Comparison of ENCODE assay signal across 8 cellular contexts in genomic region chr19:18587962-18588610, GRCh38. TPM values are rescaled to one million over a fixed set of nuclear protein-coding genes. Genes with fewer than 3 reads are reported as not detected.
A peak's percentile ranks its signal among the peaks of the same experiment; 100 is the strongest.
DNase-seq lines count a peak whose midpoint lies in the region; ATAC-seq, FAIRE-seq and TF ChIP-seq lines count a peak whose summit lies in the region.

No MANE protein-coding gene starts in this region.

- peak overlapping the region; percentile 69 for H3K9ac ChIP-seq in SU-DHL-6 (ENCODE audit: low read length)

- no peak for FAIRE-seq in small intestine (lab: Jason Lieb, UNC)
- no peak for FAIRE-seq in urothelium cell line (lab: Jason Lieb, UNC)

- in situ Hi-C loops in HAP-1 (cut with MboI; ENCODE audit: low sequenced_read_pairs), result no loop called here

- no peaks in the 10 kb centered on the region for H3K9me2 ChIP-seq in SU-DHL-6 (replicated peaks; ENCODE audit: insufficient read depth, low read length)

- no peak for DNase-seq in HAP-1 (ENCODE audit: low spot score in 2 of 2)
- DNase-seq in foreskin fibroblast, result no peak
- DNase-seq in small intestine, result no peak
- DNase-seq in urothelium cell line (ENCODE audit: low spot score), result no peak
- DNase-seq in CD1c-positive myeloid dendritic cell (ENCODE audit: extremely low spot score), result no peak
- DNase-seq in DMS 273 (lab: John Stamatoyannopoulos, UW; ENCODE audit: unreplicated experiment), result no peak

- no peaks in the 10 kb centered on the region for H4K20me1 ChIP-seq in SU-DHL-6 (ENCODE audit: low read depth, low read length)

- peak overlapping the region; percentile 79 for H3K4me3 ChIP-seq in HAP-1
- peak overlapping the region; percentile 67 for H3K4me3 ChIP-seq in SU-DHL-6 (ENCODE audit: insufficient read depth, low read length, poor library complexity, severe bottlenecking)
- peak overlapping the region; percentile 65 to 79 for H3K4me3 ChIP-seq in foreskin fibroblast (ENCODE audit: low read depth in 1 of 2, low read length in 2 of 2)
- H3K4me3 ChIP-seq in small intestine (ENCODE audit: low read depth in 1 of 2, low read length in 2 of 2), result peak overlapping the region in 1 of 2 donors; percentile 79

- H3K27me3 ChIP-seq in HAP-1 (ENCODE audit: low read depth) (0 out of 2 replicates have a peak, but pooled peaks cover 2% of the 10 kb centered on the region), SU-DHL-6 (ENCODE audit: low read length) (no peaks in the 10 kb centered on the region), small intestine (ENCODE audit: control insufficient read depth in 2 of 2, insufficient read depth in 2 of 2, low read length in 2 of 2) (no peaks in the 10 kb centered on the region)

- ATAC-seq in HG03108 (IDR thresholded peaks at IDR 0.05; ENCODE audit: unreplicated experiment), result no peak

- peak overlapping the region; percentile 83 for H2AFZ ChIP-seq in SU-DHL-6 (ENCODE audit: low read depth, low read length, severe bottlenecking)

- 32 to 40% (median 32%) methylated on average over 16 of the region's 16 CpGs for WGBS in small intestine, 3 donors

- TF ChIP-seq CTCF in SU-DHL-6 (IDR thresholded peaks at IDR 0.05; ENCODE audit: insufficient read depth, low read length, poor library complexity, severe bottlenecking) (no peak), foreskin fibroblast (IDR thresholded peaks at IDR 0.05; ENCODE audit: low read depth, low read length) (no peak)

- H3K4me1 ChIP-seq in HAP-1, result peaks cover 16% of the 10 kb centered on the region
- peaks cover 3 to 5% of the 10 kb centered on the region in 2 donors for H3K4me1 ChIP-seq in small intestine (ENCODE audit: control insufficient read depth in 2 of 2, insufficient read depth in 1 of 2, low read depth in 1 of 2, low read length in 1 of 2)

- peak overlapping the region; percentile 76 for H3K4me2 ChIP-seq in SU-DHL-6 (ENCODE audit: low read depth, low read length, poor library complexity, severe bottlenecking)

- H3K79me2 ChIP-seq in SU-DHL-6 (ENCODE audit: insufficient read depth, low read length), result no peaks in the 10 kb centered on the region

- H3K9me3 ChIP-seq in HAP-1 (0 out of 2 replicates have a peak, but pooled peaks cover 3% of the 10 kb centered on the region), SU-DHL-6 (ENCODE audit: insufficient read depth, low read length) (no peaks in the 10 kb centered on the region), small intestine (ENCODE audit: control insufficient read depth, low read depth) (no peaks in the 10 kb centered on the region)

- H3K36me3 ChIP-seq in HAP-1 (replicated peaks), result peaks cover 16% of the 10 kb centered on the region
- no peaks in the 10 kb centered on the region for H3K36me3 ChIP-seq in SU-DHL-6 (ENCODE audit: low read length)
- no peaks in the 10 kb centered on the region for H3K36me3 ChIP-seq in small intestine (ENCODE audit: control insufficient read depth in 2 of 2, insufficient read depth in 2 of 2, low read length in 2 of 2)

- H3F3A ChIP-seq in SU-DHL-6 (ENCODE audit: insufficient read depth), result peaks cover 11% of the 10 kb centered on the region

- H3K27ac ChIP-seq in SU-DHL-6 (ENCODE audit: low read depth, low read length), result peak overlapping the region; percentile 80
- H3K27ac ChIP-seq in small intestine (ENCODE audit: low read depth in 1 of 2, low read length in 1 of 2), result peak overlapping the region; percentile 77 to 88

RNA-seq across cellular contexts. Expression of gene REX1BD, which starts 0.5 kb away (rescaled TPM):
- polyA plus RNA-seq in small intestine, result 100 to 1,000 TPM in 1 of 3 donors, 10 to 100 TPM in 2; 59.9 to 102 (median 71.8) TPM

RNA-seq across cellular contexts. Expression of gene UBA52, which starts 16.4 kb away (rescaled TPM):
- 1,000 to 10,000 TPM in 2 of 3 donors, 100 to 1,000 TPM in 1; 741 to 1,139 (median 1,049) TPM for polyA plus RNA-seq in small intestine

RNA-seq across cellular contexts. Expression of gene CRLF1, which starts 18.5 kb away (rescaled TPM):
- 10 to 100 TPM in 1 of 3 donors, 1 to 10 TPM in 1, not detected in 1; 6.5 to 22.3 TPM for polyA plus RNA-seq in small intestine

RNA-seq across cellular contexts. Expression of gene TMEM59L, which starts 24.6 kb away (rescaled TPM):
- 1 to 10 TPM in 2 of 3 donors, not detected in 1; 1.6 to 8.5 TPM for polyA plus RNA-seq in small intestine

RNA-seq across cellular contexts. Expression of gene KXD1, which starts 30.4 kb away (rescaled TPM):
- 10 to 100 TPM; 72.3 to 81.3 (median 78.1) TPM for polyA plus RNA-seq in small intestine
